ENCODE assay signal across 16 cellular contexts in genomic region chr17:49381033-49381432, GRCh38.
"Had no signal": no experiment of that assay in that cellular context is flagged by ENCODE, and none has a peak within 500 bp of the region (broad histone marks: within the 10 kb centered on the region; RNA-seq: fewer than 3 reads in every experiment).

No MANE protein-coding gene starts in this region.

- ATAC-seq: T-helper 17 cell had no signal

- H3K27me3 Mint-ChIP-seq: activated naive CD8-positive, alpha-beta T cell; central memory CD8-positive, alpha-beta T cell; stimulated activated naive B cell treated with anti-CD40 and anti-IgM and Interleukin-4, amounts not matched to agents 10 μg/mL and 1 μg/mL and 100 μg/mL, for 72 hours; T-helper 17 cell had no signal

- H3K9me3 ChIP-seq: esophagus squamous epithelium, left ventricle myocardium inferior, thyroid gland had no signal

- H3K4me3 Mint-ChIP-seq: activated CD4-positive, alpha-beta T cell treated with anti-CD3 and anti-CD28 coated beads, Interleukin-2, amount 10 ng/mL, durations not matched to agents 24 days and 14 days; activated naive CD8-positive, alpha-beta T cell; brain; central memory CD8-positive, alpha-beta T cell; stimulated activated naive B cell treated with anti-CD40 and anti-IgM and Interleukin-4, amounts not matched to agents 10 μg/mL and 1 μg/mL and 100 μg/mL, for 72 hours; T-helper 17 cell had no signal

- DNase-seq: activated CD4-positive, alpha-beta T cell treated with anti-CD3 and anti-CD28 coated beads, Interleukin-2, amount 10 ng/mL, durations not matched to agents 24 days and 14 days; activated CD4-positive, CD25-positive, alpha-beta regulatory T cell; activated CD8-positive, alpha-beta memory T cell treated with anti-CD3 and anti-CD28 coated beads for 24 hours; activated gamma-delta T cell treated with Interleukin-2 at 50 U/mL for 16 hours; amygdala; cortex of kidney; effector CD4-positive, alpha-beta T cell; esophagus squamous epithelium; left ventricle myocardium inferior; stimulated activated naive B cell treated with anti-CD40 and anti-IgM and Interleukin-4, amounts not matched to agents 10 μg/mL and 1 μg/mL and 100 μg/mL, for 72 hours; T-helper 17 cell had no signal

- H3K4me1 Mint-ChIP-seq: brain had no signal

- H3K27ac Mint-ChIP-seq: activated CD4-positive, alpha-beta T cell treated with anti-CD3 and anti-CD28 coated beads, Interleukin-2, amount 10 ng/mL, durations not matched to agents 24 days and 14 days; activated naive CD8-positive, alpha-beta T cell; brain; stimulated activated naive B cell treated with anti-CD40 and anti-IgM and Interleukin-4, amounts not matched to agents 10 μg/mL and 1 μg/mL and 100 μg/mL, for 72 hours; T-helper 17 cell had no signal

- H3K27me3 ChIP-seq: esophagus squamous epithelium, hepatocyte, thyroid gland had no signal

- H3K27ac ChIP-seq: esophagus squamous epithelium, hepatocyte, left ventricle myocardium inferior, thyroid gland had no signal

- H3K9me3 Mint-ChIP-seq: activated CD4-positive, alpha-beta T cell treated with anti-CD3 and anti-CD28 coated beads, Interleukin-2, amount 10 ng/mL, durations not matched to agents 24 days and 14 days; central memory CD8-positive, alpha-beta T cell had no signal

- H3K36me3 Mint-ChIP-seq: brain had no signal

- H3K36me3 ChIP-seq: esophagus squamous epithelium, left ventricle myocardium inferior, thyroid gland had no signal

- H3K4me3 ChIP-seq: esophagus squamous epithelium, hepatocyte, left ventricle myocardium inferior, thyroid gland had no signal

- H3K4me1 ChIP-seq: left ventricle myocardium inferior, thyroid gland had no signal
